Comparison of ENCODE assay signal across 17 cellular contexts in genomic region chr13:58843567-58843966, GRCh38.
DNase-seq lines count a peak whose midpoint lies in the region; TF ChIP-seq lines count a peak whose summit lies in the region.
"Had no signal": no experiment of that assay in that cellular context is flagged by ENCODE, and none has a peak within 500 bp of the region (broad histone marks: within the 10 kb centered on the region; RNA-seq: fewer than 3 reads in every experiment).

No MANE protein-coding gene starts in this region.

- TF ChIP-seq CTCF in C4-2B (conservative IDR thresholded peaks at IDR 0.05) = 0 out of 2 replicates have a peak, but pooled peaks have one; percentile 12

- H3K27ac ChIP-seq in C4-2B = no peak overlapping the region
- H3K27ac ChIP-seq: A549, BLaER1, KMS-11, SJCRH30 had no signal

- DNase-seq in HT-29 (ENCODE audit: low spot score) (peak; percentile 3), UCSD-AML1 (lab: John Stamatoyannopoulos, UW; ENCODE audit: unreplicated experiment) (peak; percentile 3), iPS-NIHi7 (ENCODE audit: extremely low spot score) (peak; percentile 11), mesenteric fat pad (ENCODE audit: low spot score) (no peak), putamen (ENCODE audit: low spot score) (no peak), KBM-7 (no peak)
- DNase-seq: DND-41, MV-4-11, NCI-H1417, NCI-H187 treated with DMSO at 0.1 percent for 48 hours, NCI-H226, NCI-H524, SJCRH30 had no signal

- in situ Hi-C loops in KBM-7 (cut with MboI; ENCODE audit: low pct_unique_long_range_greater_than_20kb, low sequenced_read_pairs) = no loop called here

Comparison
In these comparisons a context has a peak if more than half of its experiments do, and no peak if none do; other contexts are left out.
1. DNase-seq: peak in HT-29 (single experiment), UCSD-AML1 (single experiment) and iPS-NIHi7 (single experiment); none in mesenteric fat pad (single experiment), putamen (single experiment) and KBM-7 (single experiment).